ENCODE assay signal across 11 cellular contexts in the genomic region with DNA sequence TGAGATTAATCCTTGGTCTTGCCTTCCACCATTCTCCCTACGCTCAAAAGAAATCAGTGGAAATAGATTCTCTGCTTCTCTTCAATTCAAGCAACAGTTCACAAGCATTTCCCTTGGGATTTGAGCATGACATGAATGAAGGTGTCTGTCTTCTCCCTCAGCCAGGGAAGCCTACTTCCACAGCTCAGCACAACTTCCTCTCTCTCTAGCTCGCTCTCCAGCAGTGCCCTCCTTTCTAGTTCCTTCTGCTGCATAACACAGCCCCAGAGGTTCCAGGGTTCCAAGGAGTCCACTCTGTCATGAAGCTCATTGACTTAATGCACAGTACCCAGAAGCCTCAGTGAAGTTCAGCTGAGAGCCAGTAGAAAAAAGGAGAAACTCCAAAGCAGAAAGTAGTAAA.
DNase-seq lines count a peak whose midpoint lies in the region; ATAC-seq, FAIRE-seq and TF ChIP-seq lines count a peak whose summit lies in the region.
"Had no signal": no experiment of that assay in that cellular context is flagged by ENCODE, and none has a peak within 500 bp of the region (broad histone marks: within the 10 kb centered on the region; RNA-seq: fewer than 3 reads in every experiment).

No MANE protein-coding gene starts in this region.

- TF ChIP-seq CTCF in GM12878 (IDR thresholded peaks at IDR 0.05 in 2 of 3, conservative IDR thresholded peaks at IDR 0.05 in 1 of 3; ENCODE audit: control insufficient read depth in 2 of 3, extremely low read depth in 1 of 3, insufficient read depth in 1 of 3, low read depth in 3 of 3, low read length in 3 of 3) (no peak), GM10266 (IDR thresholded peaks at IDR 0.05; ENCODE audit: control insufficient read depth, insufficient read depth, low read depth, missing control alignments) (no peak)

- no peaks in the 10 kb centered on the region for H3K79me1 ChIP-seq in mesenchymal stem cell (replicated peaks; ENCODE audit: low read length, poor library complexity, severe bottlenecking)

- H4K91ac ChIP-seq in mesenchymal stem cell (ENCODE audit: low read length): no peak overlapping the region

- H3K4me3 ChIP-seq in GM12878: no peak overlapping the region
- H3K4me3 ChIP-seq in mesenchymal stem cell (ENCODE audit: insufficient read depth in 1 of 2, low read depth in 1 of 2, low read length in 2 of 2): no peak overlapping the region
- no peak overlapping the region for H3K4me3 ChIP-seq in aorta (ENCODE audit: low read length in 2 of 2)
- no peak overlapping the region for H3K4me3 ChIP-seq in MG63

- SMC1A ChIA-PET in GM12878 (lab: Charles Lee; ENCODE audit: uncharacterized antibody, unreplicated experiment): interaction anchor here (0.6 to 8.4 kb wide), 24 partner anchors 8 to 413 kb away, joined by 3 to 135 read pairs (median 5); partner anchors contain the start of gene PLS3

- WGBS in GM12878 (ENCODE audit: insufficient coverage, insufficient replicate concordance, low lambda C conversion rate, missing lambda C conversion rate): 4% methylated on average over 2 of the region's 2 CpGs
- WGBS in mesenchymal stem cell: 85% methylated on average over 2 of the region's 2 CpGs
- 41 to 59% methylated on average over 2 of the region's 2 CpGs for whole genome bisulfite sequencing in aorta, 2 donors

- H3K4me1 ChIP-seq in GM12878 (ENCODE audit: control insufficient read depth, insufficient read depth, low read length): no peaks in the 10 kb centered on the region
- no peaks in the 10 kb centered on the region for H3K4me1 ChIP-seq in mesenchymal stem cell (ENCODE audit: control insufficient read depth, insufficient read depth, low read depth, low read length)
- H3K4me1 ChIP-seq in aorta (ENCODE audit: control insufficient read depth in 1 of 2, insufficient read depth in 2 of 2, low read length in 2 of 2): no peaks in the 10 kb centered on the region

- no peak for FAIRE-seq in GM12878 (lab: Jason Lieb, UNC)

- H3K4me2 ChIP-seq in GM12878 (ENCODE audit: control insufficient read depth, insufficient read depth) (no peak overlapping the region), mesenchymal stem cell (ENCODE audit: low read length, poor library complexity, severe bottlenecking) (no peak overlapping the region)

- H2BK120ac ChIP-seq in mesenchymal stem cell (ENCODE audit: low read depth, low read length): no peak overlapping the region

- H3K27me3 ChIP-seq in GM12878 (replicated peaks in 1 of 2; ENCODE audit: control insufficient read depth in 2 of 2, insufficient read depth in 2 of 2, low read length in 1 of 2) (no peaks in the 10 kb centered on the region), mesenchymal stem cell (ENCODE audit: control insufficient read depth in 1 of 2, insufficient read depth in 1 of 2, low read length in 2 of 2) (peaks cover 0 to 29% of the 10 kb centered on the region in 2 experiments), aorta (ENCODE audit: control insufficient read depth in 1 of 2, insufficient read depth in 2 of 2, low read length in 1 of 2) (no peaks in the 10 kb centered on the region), MG63 (no peaks in the 10 kb centered on the region)
- H3K27me3 ChIP-seq: neutrophil had no signal

- no peaks in the 10 kb centered on the region for H3K79me2 ChIP-seq in GM12878 (ENCODE audit: control insufficient read depth, insufficient read depth, low read length)

- no peak overlapping the region for H2BK5ac ChIP-seq in mesenchymal stem cell (ENCODE audit: low read depth, low read length, poor library complexity, severe bottlenecking)

- H3K18ac ChIP-seq in mesenchymal stem cell (ENCODE audit: low read depth in 1 of 2, low read length in 2 of 2): no peak overlapping the region

- H3K9me3 ChIP-seq in GM12878 (replicated peaks; ENCODE audit: control insufficient read depth, insufficient read depth, low read length): no peaks in the 10 kb centered on the region
- no peaks in the 10 kb centered on the region for H3K9me3 ChIP-seq in mesenchymal stem cell (ENCODE audit: control insufficient read depth, low read length)
- no peaks in the 10 kb centered on the region for H3K9me3 ChIP-seq in aorta (ENCODE audit: control insufficient read depth, low read length)
- no peaks in the 10 kb centered on the region for H3K9me3 ChIP-seq in MG63
- H3K9me3 ChIP-seq: neutrophil had no signal

- H3K27ac ChIP-seq in GM12878 (ENCODE audit: control insufficient read depth, insufficient read depth): no peak overlapping the region
- H3K27ac ChIP-seq in mesenchymal stem cell (ENCODE audit: low read length, poor library complexity, severe bottlenecking): peak overlapping the region; percentile 12
- H3K27ac ChIP-seq in aorta (ENCODE audit: low read depth in 1 of 2, low read length in 2 of 2): peak overlapping the region in 1 of 2 donors; percentile 42
- H3K27ac ChIP-seq: HL-60, neutrophil had no signal

- RAD21 ChIA-PET in GM12878 (lab: Charles Lee; ENCODE audit: unreplicated experiment): interaction anchor here (0.9 to 3.8 kb wide), 17 partner anchors 9 to 309 kb away, joined by 3 to 79 read pairs (median 4); no protein-coding TSS in a partner anchor

- H3K36me3 ChIP-seq in GM12878 (ENCODE audit: control insufficient read depth in 2 of 2, insufficient read depth in 2 of 2, low read length in 1 of 2) (no peaks in the 10 kb centered on the region), mesenchymal stem cell (ENCODE audit: control insufficient read depth in 1 of 2, insufficient read depth in 2 of 2, low read depth in 1 of 2, low read length in 2 of 2) (peaks cover 9 to 55% of the 10 kb centered on the region in 2 experiments), aorta (ENCODE audit: control insufficient read depth in 1 of 2, insufficient read depth in 2 of 2, low read length in 1 of 2) (no peaks in the 10 kb centered on the region), MG63 (peaks cover 8% of the 10 kb centered on the region)
- H3K36me3 ChIP-seq: neutrophil had no signal

- intact Hi-C loops in Right ventricle myocardium inferior (cut with DNase I) (loop anchor here (5.0 kb wide), 2 partner anchors 50 to 80 kb away; partner anchors contain the start of gene PLS3), cardiac septum (cut with DNase I) (loop anchor here (2.0 kb wide), 1 partner anchor 312 kb away; no protein-coding TSS in a partner anchor), GM12878 (cut with micrococcal nuclease; ENCODE audit: unreplicated experiment) (loop anchor here (2.0 kb wide), 1 partner anchor 416 kb away; no protein-coding TSS in a partner anchor), aorta (cut with DNase I) (loop anchor here in 1 of 2 donors (5.0 kb wide), 1 partner anchor 310 kb away; no protein-coding TSS in a partner anchor)

- H2BK12ac ChIP-seq in mesenchymal stem cell (ENCODE audit: low read length in 2 of 2): no peak overlapping the region

- DNase-seq in Right ventricle myocardium inferior (ENCODE audit: missing footprints): no peak
- DNase-seq in cardiac septum (ENCODE audit: low spot score): no peak
- DNase-seq in GM12878 (ENCODE audit: low read depth, low spot score): no peak
- peak; percentile 16 for DNase-seq in mesenchymal stem cell
- DNase-seq in aorta: no peak
- no peak for DNase-seq in MG63
- DNase-seq in GM10266 (ENCODE audit: extremely low spot score): no peak
- no peak for DNase-seq in iPS-NIHi7 (ENCODE audit: extremely low spot score)
- DNase-seq: NCI-H510A had no signal

- no peak overlapping the region for H3K4ac ChIP-seq in mesenchymal stem cell (ENCODE audit: low read depth in 1 of 2, low read length in 2 of 2)

- no peak overlapping the region for H3K14ac ChIP-seq in mesenchymal stem cell (ENCODE audit: low read length in 2 of 2)

- no peak overlapping the region for H3K23ac ChIP-seq in mesenchymal stem cell (ENCODE audit: low read length in 2 of 2)

- POLR2A ChIA-PET in GM12878 (lab: Charles Lee): no interaction called here

- H2BK15ac ChIP-seq in mesenchymal stem cell (ENCODE audit: low read depth, poor library complexity, severe bottlenecking): no peak overlapping the region

- H2AK5ac ChIP-seq in mesenchymal stem cell (ENCODE audit: low read length, severe bottlenecking): no peak overlapping the region

- ATAC-seq in Right ventricle myocardium inferior (peak; percentile 28), GM12878 (peak; percentile 48), aorta (ENCODE audit: low FRiP score) (peak; percentile 28)

- H4K8ac ChIP-seq in mesenchymal stem cell (ENCODE audit: low read length): no peak overlapping the region

- in situ Hi-C loops in GM12878 (cut with MboI): no loop called here

- TF ChIP-seq POLR2A in GM12878 (IDR thresholded peaks at IDR 0.05; ENCODE audit: low read depth, low read length): no peak

- H2AFZ ChIP-seq in GM12878 (ENCODE audit: control insufficient read depth, low read depth, low read length) (no peak overlapping the region), mesenchymal stem cell (ENCODE audit: low read depth, low read length) (no peak overlapping the region)

- H3K9ac ChIP-seq in GM12878 (ENCODE audit: control insufficient read depth, insufficient read depth, low read length): no peak overlapping the region
- peak overlapping the region; percentile 19 for H3K9ac ChIP-seq in mesenchymal stem cell (ENCODE audit: low read length)

- TF ChIP-seq RAD21 in GM12878 (IDR thresholded peaks at IDR 0.05; ENCODE audit: insufficient read depth, low read depth, low read length): no peak

- CTCF ChIA-PET in GM12878 (lab: Yijun Ruan, JAX): interaction anchor here (0.6 to 12.7 kb wide), 26 partner anchors 8 to 310 kb away, joined by 3 to 216 read pairs (median 6); no protein-coding TSS in a partner anchor

- BruUV-seq in GM12878 (replicated peaks; lab: Mats Ljungman, UMichigan): no TSS peak

- H4K20me1 ChIP-seq in GM12878 (ENCODE audit: control insufficient read depth, insufficient read depth): no peaks in the 10 kb centered on the region

- no peak for TF ChIP-seq EP300 in GM12878 (IDR thresholded peaks at IDR 0.05; ENCODE audit: borderline replicate concordance in 1 of 2, control insufficient read depth in 1 of 2, low read depth in 2 of 2, low read length in 2 of 2)

TF ChIP-seq in GM12878, 131 proteins besides CTCF, POLR2A, EP300 and RAD21:
- TF ChIP-seq MXI1 (IDR thresholded peaks at IDR 0.05; ENCODE audit: low read depth, low read length): no peak
- TF ChIP-seq MYB (IDR thresholded peaks at IDR 0.05; ENCODE audit: borderline replicate concordance, low read depth, low read length): no peak
